1 cellular context compared by ENCODE assay signal in the genomic region with DNA sequence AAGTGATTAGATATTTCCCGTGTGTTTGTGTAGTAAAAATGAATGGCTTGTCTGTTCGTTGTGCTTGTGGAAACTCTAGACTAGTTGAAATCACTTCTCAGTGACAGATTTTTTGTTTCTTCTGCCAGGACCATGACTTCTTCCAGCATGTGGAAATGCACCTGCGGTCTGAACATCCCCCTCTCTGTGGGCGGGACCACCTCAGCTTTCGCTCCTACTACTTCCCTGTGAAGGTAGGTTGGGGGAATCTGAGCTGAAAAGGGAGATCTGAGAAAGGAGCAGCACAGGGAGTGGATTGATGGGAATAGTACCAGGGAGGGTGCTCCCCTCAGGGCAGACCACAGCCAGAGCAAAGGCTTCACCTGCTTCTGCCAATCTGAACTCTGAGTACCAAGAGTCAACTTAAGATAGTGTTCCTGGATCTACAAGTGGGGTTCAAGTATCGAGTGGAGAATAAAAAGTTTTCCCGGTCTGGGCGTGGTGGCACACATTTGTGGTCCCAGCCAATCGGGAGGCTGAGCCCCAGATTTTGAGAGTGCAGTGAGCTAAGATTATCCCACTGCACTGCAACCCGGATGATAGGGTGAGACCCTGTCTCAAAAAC.
A peak's percentile ranks its signal among the peaks of the same experiment; 100 is the strongest.
TF ChIP-seq lines count a peak whose summit lies in the region.

No MANE protein-coding gene starts in this region.

TF ChIP-seq in HepG2, 621 proteins besides CTCF, POLR2A, EP300 and RAD21:
- 0 out of 2 replicates have a peak, but pooled peaks have one; percentile 20 for TF ChIP-seq POLR2AphosphoS5 (IDR thresholded peaks at IDR 0.05; ENCODE audit: low read depth, low read length)
- no peak for TF ChIP-seq RARG (CRISPR knock-in tag; IDR thresholded peaks at IDR 0.05; ENCODE audit: low read depth)
TF ChIP-seq in HepG2: peak in this region for 1.
